ENCODE assay signal across 15 cellular contexts in the genomic region with DNA sequence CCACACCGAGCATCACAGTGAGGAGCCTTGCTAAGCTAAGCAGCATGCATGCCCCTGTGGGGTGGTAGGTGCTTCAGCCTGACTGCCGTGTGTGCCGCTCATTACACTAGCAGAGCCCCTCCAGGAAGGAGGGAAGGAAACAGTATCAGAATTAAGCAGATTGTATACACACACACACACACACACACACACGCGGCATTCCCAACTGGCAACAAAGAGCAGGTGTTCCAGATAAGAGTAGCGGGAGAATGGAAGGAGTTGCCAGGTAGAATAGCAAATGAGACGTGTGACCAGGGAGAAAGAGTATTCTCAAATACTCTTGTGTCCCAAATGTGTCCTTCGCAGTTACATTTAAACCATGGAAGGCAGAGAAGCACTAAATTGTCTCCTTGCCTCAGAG. TPM values are rescaled to one million over a fixed set of nuclear protein-coding genes. Genes with fewer than 3 reads are reported as not detected.
DNase-seq lines count a peak whose midpoint lies in the region; ATAC-seq, FAIRE-seq and TF ChIP-seq lines count a peak whose summit lies in the region.
"Had no signal": no experiment of that assay in that cellular context is flagged by ENCODE, and none has a peak within 500 bp of the region (broad histone marks: within the 10 kb centered on the region; RNA-seq: fewer than 3 reads in every experiment).

No MANE protein-coding gene starts in this region.

- peaks cover 2% of the 10 kb centered on the region for H3K36me3 Mint-ChIP-seq in T-helper 1 cell treated with Interleukin-12 subunit alpha and Interleukin-12 subunit beta and Interleukin-4 antibody, amounts not matched to agents 30 μg/mL and 1 μg/mL, for 36 hours (ENCODE audit: low read depth)
- H3K36me3 Mint-ChIP-seq in T-helper 17 cell (ENCODE audit: low read depth) = peaks cover 3% of the 10 kb centered on the region
- no peaks in the 10 kb centered on the region for H3K36me3 Mint-ChIP-seq in natural killer cell

- no peak overlapping the region for H3K27ac Mint-ChIP-seq in T-helper 1 cell treated with Interleukin-12 subunit alpha and Interleukin-12 subunit beta and Interleukin-4 antibody, amounts not matched to agents 30 μg/mL and 1 μg/mL, for 36 hours
- H3K27ac Mint-ChIP-seq in T-helper 17 cell (peak overlapping the region; percentile 96), natural killer cell (peak overlapping the region in 1 of 2 donors; percentile 59)

- peak overlapping the region; percentile 21 for H3K4me3 Mint-ChIP-seq in T-helper 1 cell treated with Interleukin-12 subunit alpha and Interleukin-12 subunit beta and Interleukin-4 antibody, amounts not matched to agents 30 μg/mL and 1 μg/mL, for 36 hours
- peak overlapping the region; percentile 78 for H3K4me3 Mint-ChIP-seq in T-helper 17 cell
- peak overlapping the region; percentile 47 for H3K4me3 Mint-ChIP-seq in natural killer cell

- no peak for ATAC-seq in T-helper 17 cell
- ATAC-seq in natural killer cell = no peak

- H3K9me3 ChIP-seq in Loucy (ENCODE audit: insufficient read depth, low read depth, low read length) (no peaks in the 10 kb centered on the region), T-helper 17 cell (ENCODE audit: control insufficient read depth, low read length, poor library complexity, severe bottlenecking) (no peaks in the 10 kb centered on the region)
- H3K9me3 ChIP-seq: ascending aorta, colonic mucosa had no signal

- peaks cover 26% of the 10 kb centered on the region for H3K4me1 ChIP-seq in Loucy (ENCODE audit: insufficient read depth, low read length, poor library complexity, severe bottlenecking)
- H3K4me1 ChIP-seq: ascending aorta, colonic mucosa had no signal

- no peaks in the 10 kb centered on the region for H3K36me3 ChIP-seq in Loucy (ENCODE audit: insufficient read depth, low read length)
- H3K36me3 ChIP-seq: ascending aorta, colonic mucosa had no signal

- no peaks in the 10 kb centered on the region for H3K9me2 ChIP-seq in Loucy (replicated peaks; ENCODE audit: low read depth, low read length)

- H3F3A ChIP-seq in Loucy (ENCODE audit: low read depth) = no peaks in the 10 kb centered on the region

- H3K27me3 ChIP-seq in Loucy (ENCODE audit: insufficient read depth, low read length, poor library complexity, severe bottlenecking) = no peaks in the 10 kb centered on the region
- H3K27me3 ChIP-seq: ascending aorta, colonic mucosa had no signal

- no peak for FAIRE-seq in frontal cortex (lab: Jason Lieb, UNC)

- DNase-seq in T-helper 1 cell (no peak), T-helper 17 cell (no peak), natural killer cell (no peak), EL (no peak), frontal cortex (ENCODE audit: low spot score in 2 of 2) (no peak)
- no peak for DNase-seq in activated CD4-positive, alpha-beta T cell treated with anti-CD3 and anti-CD28 coated beads, Interleukin-2, amount 50 U/mL, for 4 hours
- DNase-seq: colonic mucosa; DMS79 treated with DMSO at 0.1 percent for 48 hours; GM23248; mesendoderm; NCI-H524; stimulated activated naive CD4-positive, alpha-beta T cell treated with Interleukin-2 at 50 U/mL for 16 hours had no signal

- intact Hi-C loops in natural killer cell (cut with micrococcal nuclease) = loop anchor here (5.0 kb wide), 1 partner anchor 45 kb away; the partner anchor contains the start of gene TTC39C

- no peaks in the 10 kb centered on the region for H4K20me1 ChIP-seq in Loucy (ENCODE audit: insufficient read depth, low read length, poor library complexity, severe bottlenecking)

- H3K9ac ChIP-seq in Loucy (ENCODE audit: low read depth, low read length, poor library complexity, severe bottlenecking) = no peak overlapping the region
- H3K9ac ChIP-seq: GM23248 had no signal

- no peaks in the 10 kb centered on the region for H3K27me3 Mint-ChIP-seq in T-helper 1 cell treated with Interleukin-12 subunit alpha and Interleukin-12 subunit beta and Interleukin-4 antibody, amounts not matched to agents 30 μg/mL and 1 μg/mL, for 36 hours (ENCODE audit: low read depth)
- no peaks in the 10 kb centered on the region for H3K27me3 Mint-ChIP-seq in T-helper 17 cell
- peaks cover 0 to 12% of the 10 kb centered on the region in 2 donors for H3K27me3 Mint-ChIP-seq in natural killer cell (ENCODE audit: low read depth in 2 of 2)

- peak overlapping the region; percentile 44 for H3K4me2 ChIP-seq in Loucy (ENCODE audit: low read depth, low read length, poor library complexity, severe bottlenecking)

- H3K4me3 ChIP-seq in Loucy (ENCODE audit: low read length, poor library complexity, severe bottlenecking) = no peak overlapping the region
- H3K4me3 ChIP-seq: ascending aorta, colonic mucosa, GM23248 had no signal

- TF ChIP-seq CTCF in Loucy (conservative IDR thresholded peaks at IDR 0.05; ENCODE audit: low read length) (no peak), natural killer cell (IDR thresholded peaks at IDR 0.05) (no peak)

- no peak overlapping the region for H2AFZ ChIP-seq in Loucy (ENCODE audit: low read length)
- H2AFZ ChIP-seq: GM23248 had no signal

- no peaks in the 10 kb centered on the region for H3K9me3 Mint-ChIP-seq in T-helper 1 cell treated with Interleukin-12 subunit alpha and Interleukin-12 subunit beta and Interleukin-4 antibody, amounts not matched to agents 30 μg/mL and 1 μg/mL, for 36 hours
- no peaks in the 10 kb centered on the region for H3K9me3 Mint-ChIP-seq in natural killer cell

- peaks cover 38% of the 10 kb centered on the region for H3K4me1 Mint-ChIP-seq in T-helper 1 cell treated with Interleukin-12 subunit alpha and Interleukin-12 subunit beta and Interleukin-4 antibody, amounts not matched to agents 30 μg/mL and 1 μg/mL, for 36 hours (ENCODE audit: low read depth)
- H3K4me1 Mint-ChIP-seq in T-helper 17 cell = peaks cover 64% of the 10 kb centered on the region
- peaks cover 65 to 67% of the 10 kb centered on the region in 2 donors for H3K4me1 Mint-ChIP-seq in natural killer cell

- H3K79me2 ChIP-seq in Loucy (ENCODE audit: insufficient read depth, low read length) = no peaks in the 10 kb centered on the region

RNA-seq across cellular contexts. Expression of gene TTC39C, which starts 47.6 kb away (rescaled TPM):
- 100 to 1,000 TPM; 187 to 226 TPM for total RNA-seq in T-helper 17 cell
- total RNA-seq in natural killer cell = 10 to 100 TPM; 39.0 to 61.5 (median 44.3) TPM
- 54.2 TPM for total RNA-seq in frontal cortex

Comparison
In these comparisons a context has a peak if more than half of its experiments do, and no peak if none do; other contexts are left out.
1. H3K4me3 Mint-ChIP-seq: peak in every context shown above with its lines; median percentile 78 in T-helper 17 cell; 47 in natural killer cell; 21 in T-helper 1 cell treated with Interleukin-12 subunit alpha and Interleukin-12 subunit beta and Interleukin-4 antibody, amounts not matched to agents 30 μg/mL and 1 μg/mL, for 36 hours.